In genomic region chr2:43010428-43011141, GRCh38 we compare ENCODE assay signal across 12 cellular contexts.
DNase-seq lines count a peak whose midpoint lies in the region; ATAC-seq, FAIRE-seq and TF ChIP-seq lines count a peak whose summit lies in the region.
"Had no signal": no experiment of that assay in that cellular context is flagged by ENCODE, and none has a peak within 500 bp of the region (broad histone marks: within the 10 kb centered on the region; RNA-seq: fewer than 3 reads in every experiment).

No MANE protein-coding gene starts in this region.

- no peak overlapping the region for H3K4me3 ChIP-seq in DND-41 (ENCODE audit: low read depth in 1 of 2, low read length in 2 of 2)
- H3K4me3 ChIP-seq in Loucy (ENCODE audit: low read length, poor library complexity, severe bottlenecking) = peak overlapping the region; percentile 11
- H3K4me3 ChIP-seq in bronchial epithelial cell (ENCODE audit: low read depth, low read length) = no peak overlapping the region
- H3K4me3 ChIP-seq in neutrophil (ENCODE audit: low read depth in 1 of 2, low read length in 1 of 2) = no peak overlapping the region
- H3K4me3 ChIP-seq: sigmoid colon had no signal

- H2AFZ ChIP-seq in DND-41 (ENCODE audit: low read depth, low read length) (peak overlapping the region; percentile 69), Loucy (ENCODE audit: low read length) (peak overlapping the region; percentile 70)

- H3K9me2 ChIP-seq in Loucy (replicated peaks; ENCODE audit: low read depth, low read length) = no peaks in the 10 kb centered on the region

- H4K20me1 ChIP-seq in DND-41 (ENCODE audit: insufficient read depth, low read length) (no peaks in the 10 kb centered on the region), Loucy (ENCODE audit: insufficient read depth, low read length, poor library complexity, severe bottlenecking) (no peaks in the 10 kb centered on the region)

- no peaks in the 10 kb centered on the region for H3K36me3 ChIP-seq in DND-41 (ENCODE audit: insufficient read depth, low read length)
- no peaks in the 10 kb centered on the region for H3K36me3 ChIP-seq in Loucy (ENCODE audit: insufficient read depth, low read length)
- H3K36me3 ChIP-seq in bronchial epithelial cell (ENCODE audit: control insufficient read depth, insufficient read depth, low read length) = no peaks in the 10 kb centered on the region
- H3K36me3 ChIP-seq in neutrophil = no peaks in the 10 kb centered on the region
- H3K36me3 ChIP-seq: sigmoid colon had no signal

- H3F3A ChIP-seq in Loucy (ENCODE audit: low read depth) = no peaks in the 10 kb centered on the region

- DNase-seq in DND-41 = peak; percentile 46
- DNase-seq in bronchial epithelial cell (ENCODE audit: low read depth) = peak; percentile 92
- DNase-seq in GM19238 (ENCODE audit: insufficient read length, low spot score) = no peak
- DNase-seq: Kasumi-1, NCI-H446, Right ventricle myocardium superior, sigmoid colon had no signal

- H3K9me3 ChIP-seq in DND-41 (ENCODE audit: insufficient read depth, low read length, severe bottlenecking) (no peaks in the 10 kb centered on the region), Loucy (ENCODE audit: insufficient read depth, low read depth, low read length) (peaks cover 5% of the 10 kb centered on the region; the same call in 1 of the 2 replicates), neutrophil (no peaks in the 10 kb centered on the region)
- H3K9me3 ChIP-seq: sigmoid colon had no signal

- H3K27ac ChIP-seq in DND-41 (ENCODE audit: low read length) (peak overlapping the region; percentile 84), neutrophil (peak overlapping the region; percentile 63)
- H3K27ac ChIP-seq: sigmoid colon had no signal

- H3K79me2 ChIP-seq in DND-41 (ENCODE audit: insufficient read depth, low read length) (no peaks in the 10 kb centered on the region), Loucy (ENCODE audit: insufficient read depth, low read length) (no peaks in the 10 kb centered on the region)

- H3K9ac ChIP-seq in DND-41 (ENCODE audit: low read depth, low read length) = peak overlapping the region; percentile 4; the same call in 1 of the 2 replicates
- peak overlapping the region; percentile 23 for H3K9ac ChIP-seq in Loucy (ENCODE audit: low read depth, low read length, poor library complexity, severe bottlenecking)

- H3K4me2 ChIP-seq in DND-41 (ENCODE audit: insufficient read depth, low read length) (peak overlapping the region; percentile 39), Loucy (ENCODE audit: low read depth, low read length, poor library complexity, severe bottlenecking) (peak overlapping the region; percentile 54)

- H3K4me1 ChIP-seq in DND-41 (ENCODE audit: insufficient read depth, low read length) = peaks cover 36% of the 10 kb centered on the region
- peaks cover 51% of the 10 kb centered on the region for H3K4me1 ChIP-seq in Loucy (ENCODE audit: insufficient read depth, low read length, poor library complexity, severe bottlenecking)
- peaks cover 57% of the 10 kb centered on the region in 2 experiments for H3K4me1 ChIP-seq in neutrophil (ENCODE audit: control insufficient read depth in 1 of 2, insufficient read depth in 1 of 2, low read depth in 1 of 2, low read length in 1 of 2)
- H3K4me1 ChIP-seq: sigmoid colon had no signal

- no peak for FAIRE-seq in bronchial epithelial cell (lab: Jason Lieb, UNC)
- FAIRE-seq: frontal cortex had no signal

- H3K27me3 ChIP-seq in DND-41 (ENCODE audit: insufficient read depth, low read length, poor library complexity) = no peaks in the 10 kb centered on the region
- no peaks in the 10 kb centered on the region for H3K27me3 ChIP-seq in Loucy (ENCODE audit: insufficient read depth, low read length, poor library complexity, severe bottlenecking)
- no peaks in the 10 kb centered on the region for H3K27me3 ChIP-seq in bronchial epithelial cell (ENCODE audit: control insufficient read depth, insufficient read depth, low read length)
- H3K27me3 ChIP-seq in neutrophil = no peaks in the 10 kb centered on the region
- H3K27me3 ChIP-seq: sigmoid colon had no signal

- ATAC-seq in DND-41 (ENCODE audit: insufficient read depth, low read depth) = peak; percentile 81
- ATAC-seq in HG03196 (IDR thresholded peaks at IDR 0.05; ENCODE audit: unreplicated experiment) = no peak
- ATAC-seq in HG03095 (IDR thresholded peaks at IDR 0.05; ENCODE audit: unreplicated experiment) = no peak

- TF ChIP-seq CTCF in DND-41 (IDR thresholded peaks at IDR 0.05; ENCODE audit: borderline replicate concordance, extremely low read depth, low read length, poor library complexity, severe bottlenecking) = no peak
- no peak for TF ChIP-seq CTCF in Loucy (conservative IDR thresholded peaks at IDR 0.05; ENCODE audit: low read length)
- no peak for TF ChIP-seq CTCF in bronchial epithelial cell (IDR thresholded peaks at IDR 0.05; ENCODE audit: insufficient read depth, low read length, severe bottlenecking)
- no peak for TF ChIP-seq CTCF in neutrophil (IDR thresholded peaks at IDR 0.05)
